In the genomic region with DNA sequence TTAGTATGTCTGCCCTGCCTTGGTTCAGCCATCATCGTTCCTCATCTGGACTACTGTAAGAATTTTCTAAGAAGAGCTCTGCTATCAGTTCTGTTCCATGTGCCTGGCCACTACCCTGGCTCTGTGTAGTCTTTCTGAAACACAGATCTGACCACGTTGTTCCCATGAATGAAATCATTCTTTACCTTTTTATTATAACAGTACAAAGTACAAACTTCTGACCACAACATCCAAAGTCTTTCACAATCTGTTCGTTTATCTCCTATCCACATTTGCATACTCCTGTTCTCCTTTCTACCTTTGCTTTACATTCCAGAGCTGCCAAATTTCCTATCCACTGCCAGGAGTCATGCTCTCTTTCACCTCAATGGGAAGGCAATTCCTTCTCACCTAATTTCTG, we compare ENCODE assay signal across 17 cellular contexts.
"Had no signal": no experiment of that assay in that cellular context is flagged by ENCODE, and none has a peak within 500 bp of the region (broad histone marks: within the 10 kb centered on the region; RNA-seq: fewer than 3 reads in every experiment).

No MANE protein-coding gene starts in this region.

- DNase-seq: esophagus squamous epithelium; foreskin fibroblast; glutamatergic neuron; kidney; left cardiac atrium; mammary epithelial cell; naive thymus-derived CD8-positive, alpha-beta T cell; posterior cingulate gyrus; right cardiac atrium; stimulated activated CD4-positive, alpha-beta T cell treated with anti-CD3 and anti-CD28 coated beads, Interleukin-15, amount 100 ng/mL, for 24 hours; stimulated activated CD4-positive, alpha-beta T cell treated with anti-CD3 and anti-CD28 coated beads, Interleukin-1b, Interleukin-23, amount 100 ng/mL, for 48 hours; stimulated activated CD4-positive, alpha-beta T cell treated with anti-CD3 and anti-CD28 coated beads, Interleukin-4, amount 100 ng/mL, for 24 hours; trophoblast cell had no signal

- H3K9me3 ChIP-seq: esophagus squamous epithelium, gastroesophageal sphincter, neutrophil, thoracic aorta had no signal

- H3K4me3 ChIP-seq: esophagus squamous epithelium, gastroesophageal sphincter, thoracic aorta had no signal

- H3K27ac ChIP-seq: esophagus squamous epithelium, gastroesophageal sphincter, neutrophil, thoracic aorta had no signal

- H3K36me3 ChIP-seq: esophagus squamous epithelium, gastroesophageal sphincter, neutrophil, thoracic aorta had no signal

- H3K27me3 ChIP-seq: esophagus squamous epithelium, gastroesophageal sphincter, neutrophil had no signal

- H3K4me1 ChIP-seq: esophagus squamous epithelium, gastroesophageal sphincter had no signal

- ATAC-seq: gastroesophageal sphincter; left cardiac atrium; naive thymus-derived CD8-positive, alpha-beta T cell; right cardiac atrium; stimulated activated memory B cell treated with anti-CD40 and anti-IgM and Interleukin-4, amounts not matched to agents 10 μg/mL and 1 μg/mL and 100 μg/mL, for 72 hours had no signal
